ENCODE assay signal across 8 cellular contexts in the genomic region with DNA sequence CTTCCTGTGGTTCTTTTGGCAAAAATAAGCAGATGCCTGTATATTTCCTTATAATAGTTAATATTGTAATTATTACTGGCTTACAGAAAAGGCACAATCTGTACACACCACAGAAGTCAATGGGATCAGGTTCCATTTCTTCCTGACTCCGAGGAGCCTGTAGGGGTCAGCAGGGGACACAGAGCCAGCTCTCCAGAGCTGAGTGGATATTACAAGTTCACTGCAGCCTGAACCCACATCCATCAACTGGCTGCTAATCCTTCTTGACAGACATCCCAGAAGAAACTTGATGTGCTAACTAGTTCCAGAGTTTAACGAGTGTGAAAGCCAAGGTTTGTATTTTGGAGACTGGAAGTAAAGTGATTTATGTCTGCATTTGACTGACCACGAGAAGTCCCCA.
DNase-seq lines count a peak whose midpoint lies in the region; ATAC-seq, FAIRE-seq and TF ChIP-seq lines count a peak whose summit lies in the region.
"Had no signal": no experiment of that assay in that cellular context is flagged by ENCODE, and none has a peak within 500 bp of the region (broad histone marks: within the 10 kb centered on the region; RNA-seq: fewer than 3 reads in every experiment).

No MANE protein-coding gene starts in this region.

- H3K4me1 ChIP-seq in body of pancreas = no peaks in the 10 kb centered on the region
- no peaks in the 10 kb centered on the region for H3K4me1 ChIP-seq in pancreas
- no peaks in the 10 kb centered on the region for H3K4me1 ChIP-seq in ascending aorta
- H3K4me1 ChIP-seq in tibial nerve = no peaks in the 10 kb centered on the region

- H3K27ac ChIP-seq in body of pancreas (no peak overlapping the region), pancreas (no peak overlapping the region), ascending aorta (no peak overlapping the region), tibial nerve (no peak overlapping the region)

- WGBS in body of pancreas, 2 donors = 27% methylated on average over 3 of the region's 3 CpGs
- 27 to 32% methylated on average over 3 of the region's 3 CpGs for WGBS in pancreas, 2 donors
- WGBS in tibial nerve, 2 donors = 22 to 26% methylated on average over 3 of the region's 3 CpGs

- no peak for FAIRE-seq in pancreas (lab: Jason Lieb, UNC)

- DNase-seq in DMS53 (lab: John Stamatoyannopoulos, UW) = peak; percentile 71
- DNase-seq in NB4 (ENCODE audit: low read depth) = peak; percentile 7
- peak in 1 of 4 donors; percentile 13 for DNase-seq in body of pancreas
- DNase-seq in pancreas = no peak
- DNase-seq in ascending aorta (ENCODE audit: low spot score in 2 of 2) = no peak
- no peak for DNase-seq in left colon
- no peak for DNase-seq in tibial nerve (ENCODE audit: low spot score in 2 of 2)
- DNase-seq: MV-4-11 had no signal

- no peaks in the 10 kb centered on the region for H3K27me3 ChIP-seq in body of pancreas
- H3K27me3 ChIP-seq in pancreas = no peaks in the 10 kb centered on the region
- H3K27me3 ChIP-seq in ascending aorta = no peaks in the 10 kb centered on the region
- no peaks in the 10 kb centered on the region for H3K27me3 ChIP-seq in tibial nerve

- H3K4me3 ChIP-seq in NB4 (ENCODE audit: low read depth, low read length) (no peak overlapping the region), body of pancreas (no peak overlapping the region), pancreas (no peak overlapping the region), ascending aorta (no peak overlapping the region), tibial nerve (no peak overlapping the region)

- TF ChIP-seq POLR2A in NB4 (IDR thresholded peaks at IDR 0.05; ENCODE audit: extremely low read depth, insufficient read length) (no peak), body of pancreas (IDR thresholded peaks at IDR 0.05) (no peak), tibial nerve (IDR thresholded peaks at IDR 0.05) (no peak)

- H3K9me3 ChIP-seq in body of pancreas (no peaks in the 10 kb centered on the region), pancreas (no peaks in the 10 kb centered on the region), ascending aorta (no peaks in the 10 kb centered on the region), tibial nerve (peaks cover 0 to 6% (median 0%) of the 10 kb centered on the region in 4 donors)

- peak; percentile 66 for ATAC-seq in body of pancreas
- peak; percentile 28 to 73 (median 64) for ATAC-seq in pancreas
- ATAC-seq in left colon = no peak

- no peak for TF ChIP-seq EP300 in tibial nerve (IDR thresholded peaks at IDR 0.05)

- no peaks in the 10 kb centered on the region for H3K36me3 ChIP-seq in body of pancreas (replicated peaks in 1 of 2; ENCODE audit: insufficient read depth in 1 of 2, low read depth in 2 of 2)
- no peaks in the 10 kb centered on the region for H3K36me3 ChIP-seq in pancreas
- H3K36me3 ChIP-seq in ascending aorta = no peaks in the 10 kb centered on the region
- no peaks in the 10 kb centered on the region for H3K36me3 ChIP-seq in tibial nerve

- intact Hi-C loops in body of pancreas (cut with DNase I) (no loop called here), pancreas (cut with DNase I) (loop anchor here in 1 of 3 donors (5.0 kb wide), 1 partner anchor 215 kb away; no protein-coding TSS in a partner anchor), ascending aorta (cut with DNase I) (no loop called here), left colon (cut with DNase I, micrococcal nuclease) (no loop called here)

- peak; percentile 37 for TF ChIP-seq CTCF in NB4 (IDR thresholded peaks at IDR 0.05; ENCODE audit: low read depth, low read length)
- TF ChIP-seq CTCF in body of pancreas (IDR thresholded peaks at IDR 0.05) = peak in 4 of 7 experiments; percentile 11 to 24 (median 13)
- TF ChIP-seq CTCF in pancreas (IDR thresholded peaks at IDR 0.05) = no peak
- TF ChIP-seq CTCF in ascending aorta (IDR thresholded peaks at IDR 0.05) = no peak
- TF ChIP-seq CTCF in tibial nerve (IDR thresholded peaks at IDR 0.05) = no peak

Comparison
In these comparisons a context has a peak if more than half of its experiments do, and no peak if none do; other contexts are left out.
1. DNase-seq: peak in DMS53 (single experiment) and NB4 (single experiment); none in pancreas (0 of 6), ascending aorta (0 of 2), left colon (0 of 2) and tibial nerve (0 of 2).
2. CTCF ChIP-seq: peak in NB4 (single experiment) and body of pancreas (4 of 7); none in pancreas (0 of 4), ascending aorta (0 of 3) and tibial nerve (0 of 5).